In the genomic region with DNA sequence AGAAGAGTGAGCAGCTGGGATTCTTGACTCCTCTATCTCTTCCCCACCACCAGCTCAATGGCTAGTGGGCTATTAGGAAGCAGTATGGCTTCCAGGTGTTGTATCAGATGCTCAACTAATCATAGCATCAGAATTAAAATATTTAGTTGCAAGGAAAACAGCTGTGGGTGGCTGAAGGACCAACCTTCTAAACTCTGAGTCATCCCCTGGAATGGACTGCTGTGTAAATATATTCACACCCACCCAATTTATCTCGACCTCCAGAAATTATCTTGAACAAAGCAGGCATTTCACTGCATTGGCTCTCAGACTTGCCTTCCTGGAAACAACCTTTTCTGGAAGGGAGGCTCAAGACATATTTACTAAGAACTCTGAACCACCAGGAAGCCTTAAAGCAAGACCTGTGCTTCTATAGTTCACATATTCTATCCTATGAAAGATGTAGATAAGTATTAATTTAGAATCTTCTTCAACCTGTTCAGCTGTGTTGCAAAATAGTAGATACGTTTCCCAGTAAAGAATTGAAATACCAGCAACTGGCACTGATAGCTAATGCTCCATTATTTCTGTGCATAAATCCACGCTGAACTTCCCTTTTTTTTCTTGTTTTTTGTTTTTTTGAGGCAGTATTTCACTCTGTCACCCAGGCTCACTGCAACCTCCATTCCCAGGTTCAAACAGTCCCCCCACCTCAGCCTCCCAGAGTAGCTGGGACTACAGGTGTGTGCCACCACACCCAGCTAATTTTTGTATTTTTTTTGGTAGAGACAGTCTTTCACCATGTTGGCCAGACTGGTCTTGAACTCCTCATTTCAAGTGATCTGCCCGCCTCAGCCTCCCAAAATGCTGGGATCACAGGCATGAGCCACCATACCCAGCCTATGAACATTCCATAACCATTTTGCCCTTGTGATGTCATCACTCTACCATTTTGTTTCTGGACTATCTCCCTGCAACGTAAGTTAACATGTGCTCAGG, we compare ENCODE assay signal across 1 cellular context.
A peak's percentile ranks its signal among the peaks of the same experiment; 100 is the strongest.
TF ChIP-seq lines count a peak whose summit lies in the region.

No MANE protein-coding gene starts in this region.

TF ChIP-seq in HEK293, 187 proteins besides CTCF, POLR2A, EP300 and RAD21 (continued from another document):
- TF ChIP-seq, protein P1, sequence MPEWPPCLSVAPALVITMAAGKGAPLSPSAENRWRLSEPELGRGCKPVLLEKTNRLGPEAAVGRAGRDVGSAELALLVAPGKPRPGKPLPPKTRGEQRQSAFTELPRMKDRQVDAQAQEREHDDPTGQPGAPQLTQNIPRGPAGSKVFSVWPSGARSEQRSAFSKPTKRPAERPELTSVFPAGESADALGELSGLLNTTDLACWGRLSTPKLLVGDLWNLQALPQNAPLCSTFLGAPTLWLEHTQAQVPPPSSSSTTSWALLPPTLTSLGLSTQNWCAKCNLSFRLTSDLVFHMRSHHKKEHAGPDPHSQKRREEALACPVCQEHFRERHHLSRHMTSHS (tag by site-specific recombination; IDR thresholded peaks at IDR 0.05) = no peak
- TF ChIP-seq, protein P2, sequence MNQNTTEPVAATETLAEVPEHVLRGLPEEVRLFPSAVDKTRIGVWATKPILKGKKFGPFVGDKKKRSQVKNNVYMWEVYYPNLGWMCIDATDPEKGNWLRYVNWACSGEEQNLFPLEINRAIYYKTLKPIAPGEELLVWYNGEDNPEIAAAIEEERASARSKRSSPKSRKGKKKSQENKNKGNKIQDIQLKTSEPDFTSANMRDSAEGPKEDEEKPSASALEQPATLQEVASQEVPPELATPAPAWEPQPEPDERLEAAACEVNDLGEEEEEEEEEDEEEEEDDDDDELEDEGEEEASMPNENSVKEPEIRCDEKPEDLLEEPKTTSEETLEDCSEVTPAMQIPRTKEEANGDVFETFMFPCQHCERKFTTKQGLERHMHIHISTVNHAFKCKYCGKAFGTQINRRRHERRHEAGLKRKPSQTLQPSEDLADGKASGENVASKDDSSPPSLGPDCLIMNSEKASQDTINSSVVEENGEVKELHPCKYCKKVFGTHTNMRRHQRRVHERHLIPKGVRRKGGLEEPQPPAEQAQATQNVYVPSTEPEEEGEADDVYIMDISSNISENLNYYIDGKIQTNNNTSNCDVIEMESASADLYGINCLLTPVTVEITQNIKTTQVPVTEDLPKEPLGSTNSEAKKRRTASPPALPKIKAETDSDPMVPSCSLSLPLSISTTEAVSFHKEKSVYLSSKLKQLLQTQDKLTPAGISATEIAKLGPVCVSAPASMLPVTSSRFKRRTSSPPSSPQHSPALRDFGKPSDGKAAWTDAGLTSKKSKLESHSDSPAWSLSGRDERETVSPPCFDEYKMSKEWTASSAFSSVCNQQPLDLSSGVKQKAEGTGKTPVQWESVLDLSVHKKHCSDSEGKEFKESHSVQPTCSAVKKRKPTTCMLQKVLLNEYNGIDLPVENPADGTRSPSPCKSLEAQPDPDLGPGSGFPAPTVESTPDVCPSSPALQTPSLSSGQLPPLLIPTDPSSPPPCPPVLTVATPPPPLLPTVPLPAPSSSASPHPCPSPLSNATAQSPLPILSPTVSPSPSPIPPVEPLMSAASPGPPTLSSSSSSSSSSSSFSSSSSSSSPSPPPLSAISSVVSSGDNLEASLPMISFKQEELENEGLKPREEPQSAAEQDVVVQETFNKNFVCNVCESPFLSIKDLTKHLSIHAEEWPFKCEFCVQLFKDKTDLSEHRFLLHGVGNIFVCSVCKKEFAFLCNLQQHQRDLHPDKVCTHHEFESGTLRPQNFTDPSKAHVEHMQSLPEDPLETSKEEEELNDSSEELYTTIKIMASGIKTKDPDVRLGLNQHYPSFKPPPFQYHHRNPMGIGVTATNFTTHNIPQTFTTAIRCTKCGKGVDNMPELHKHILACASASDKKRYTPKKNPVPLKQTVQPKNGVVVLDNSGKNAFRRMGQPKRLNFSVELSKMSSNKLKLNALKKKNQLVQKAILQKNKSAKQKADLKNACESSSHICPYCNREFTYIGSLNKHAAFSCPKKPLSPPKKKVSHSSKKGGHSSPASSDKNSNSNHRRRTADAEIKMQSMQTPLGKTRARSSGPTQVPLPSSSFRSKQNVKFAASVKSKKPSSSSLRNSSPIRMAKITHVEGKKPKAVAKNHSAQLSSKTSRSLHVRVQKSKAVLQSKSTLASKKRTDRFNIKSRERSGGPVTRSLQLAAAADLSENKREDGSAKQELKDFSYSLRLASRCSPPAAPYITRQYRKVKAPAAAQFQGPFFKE (tag by site-specific recombination; IDR thresholded peaks at IDR 0.05; ENCODE audit: borderline replicate concordance) = no peak
- TF ChIP-seq ZNF311 (tag by site-specific recombination; IDR thresholded peaks at IDR 0.05; ENCODE audit: borderline replicate concordance) (no peak), EGR2 (tag by site-specific recombination; IDR thresholded peaks at IDR 0.05; ENCODE audit: low read depth) (peak; percentile 48; the same call in 1 of the 2 replicates), ZNF2 (tag by site-specific recombination; IDR thresholded peaks at IDR 0.05) (no peak), ZFHX2 (tag by site-specific recombination; conservative IDR thresholded peaks at IDR 0.05) (peak; percentile 69), ZNF549 (tag by site-specific recombination; IDR thresholded peaks at IDR 0.05) (no peak), ZNF560 (tag by site-specific recombination; IDR thresholded peaks at IDR 0.05; ENCODE audit: borderline replicate concordance) (no peak), SETDB1 (IDR thresholded peaks at IDR 0.05; ENCODE audit: insufficient read length, low read length) (no peak)
- TF ChIP-seq, protein P3, sequence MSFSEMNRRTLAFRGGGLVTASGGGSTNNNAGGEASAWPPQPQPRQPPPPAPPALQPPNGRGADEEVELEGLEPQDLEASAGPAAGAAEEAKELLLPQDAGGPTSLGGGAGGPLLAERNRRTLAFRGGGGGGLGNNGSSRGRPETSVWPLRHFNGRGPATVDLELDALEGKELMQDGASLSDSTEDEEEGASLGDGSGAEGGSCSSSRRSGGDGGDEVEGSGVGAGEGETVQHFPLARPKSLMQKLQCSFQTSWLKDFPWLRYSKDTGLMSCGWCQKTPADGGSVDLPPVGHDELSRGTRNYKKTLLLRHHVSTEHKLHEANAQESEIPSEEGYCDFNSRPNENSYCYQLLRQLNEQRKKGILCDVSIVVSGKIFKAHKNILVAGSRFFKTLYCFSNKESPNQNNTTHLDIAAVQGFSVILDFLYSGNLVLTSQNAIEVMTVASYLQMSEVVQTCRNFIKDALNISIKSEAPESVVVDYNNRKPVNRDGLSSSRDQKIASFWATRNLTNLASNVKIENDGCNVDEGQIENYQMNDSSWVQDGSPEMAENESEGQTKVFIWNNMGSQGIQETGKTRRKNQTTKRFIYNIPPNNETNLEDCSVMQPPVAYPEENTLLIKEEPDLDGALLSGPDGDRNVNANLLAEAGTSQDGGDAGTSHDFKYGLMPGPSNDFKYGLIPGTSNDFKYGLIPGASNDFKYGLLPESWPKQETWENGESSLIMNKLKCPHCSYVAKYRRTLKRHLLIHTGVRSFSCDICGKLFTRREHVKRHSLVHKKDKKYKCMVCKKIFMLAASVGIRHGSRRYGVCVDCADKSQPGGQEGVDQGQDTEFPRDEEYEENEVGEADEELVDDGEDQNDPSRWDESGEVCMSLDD (tag by site-specific recombination; IDR thresholded peaks at IDR 0.05) = no peak
